1 cellular context compared by ENCODE assay signal in genomic region chr2:219175928-219176817, GRCh38.
TF ChIP-seq lines count a peak whose summit lies in the region.

No MANE protein-coding gene starts in this region.

TF ChIP-seq in GM12878, 131 proteins besides CTCF, POLR2A, EP300 and RAD21:
- TF ChIP-seq WRNIP1 (IDR thresholded peaks at IDR 0.05; ENCODE audit: borderline replicate concordance, low read depth, low read length) (no peak), NBN (IDR thresholded peaks at IDR 0.05) (0 out of 2 replicates have a peak, but pooled peaks have one; percentile 38), EED (IDR thresholded peaks at IDR 0.05; ENCODE audit: low read depth) (peak; percentile 62), IKZF2 (IDR thresholded peaks at IDR 0.05) (0 out of 4 replicates have a peak, but pooled peaks of 1 of the 2 experiments have one; percentile 9), PAX5 (IDR thresholded peaks at IDR 0.05; ENCODE audit: borderline replicate concordance, low read depth, low read length) (peak; percentile 88), MLLT1 (IDR thresholded peaks at IDR 0.05) (peak; percentile 11; the same call in 1 of the 2 replicates), SPI1 (IDR thresholded peaks at IDR 0.05; ENCODE audit: borderline replicate concordance, insufficient read depth, low read depth, low read length) (peak; percentile 94), CREM (IDR thresholded peaks at IDR 0.05; ENCODE audit: low read depth) (0 out of 2 replicates have a peak, but pooled peaks have one; percentile 21), IRF4 (IDR thresholded peaks at IDR 0.05; ENCODE audit: low read depth, low read length) (0 out of 2 replicates have a peak, but pooled peaks have one; percentile 18), NRF1 (conservative IDR thresholded peaks at IDR 0.05; ENCODE audit: low read depth, low read length) (no peak)
